In the genomic region with DNA sequence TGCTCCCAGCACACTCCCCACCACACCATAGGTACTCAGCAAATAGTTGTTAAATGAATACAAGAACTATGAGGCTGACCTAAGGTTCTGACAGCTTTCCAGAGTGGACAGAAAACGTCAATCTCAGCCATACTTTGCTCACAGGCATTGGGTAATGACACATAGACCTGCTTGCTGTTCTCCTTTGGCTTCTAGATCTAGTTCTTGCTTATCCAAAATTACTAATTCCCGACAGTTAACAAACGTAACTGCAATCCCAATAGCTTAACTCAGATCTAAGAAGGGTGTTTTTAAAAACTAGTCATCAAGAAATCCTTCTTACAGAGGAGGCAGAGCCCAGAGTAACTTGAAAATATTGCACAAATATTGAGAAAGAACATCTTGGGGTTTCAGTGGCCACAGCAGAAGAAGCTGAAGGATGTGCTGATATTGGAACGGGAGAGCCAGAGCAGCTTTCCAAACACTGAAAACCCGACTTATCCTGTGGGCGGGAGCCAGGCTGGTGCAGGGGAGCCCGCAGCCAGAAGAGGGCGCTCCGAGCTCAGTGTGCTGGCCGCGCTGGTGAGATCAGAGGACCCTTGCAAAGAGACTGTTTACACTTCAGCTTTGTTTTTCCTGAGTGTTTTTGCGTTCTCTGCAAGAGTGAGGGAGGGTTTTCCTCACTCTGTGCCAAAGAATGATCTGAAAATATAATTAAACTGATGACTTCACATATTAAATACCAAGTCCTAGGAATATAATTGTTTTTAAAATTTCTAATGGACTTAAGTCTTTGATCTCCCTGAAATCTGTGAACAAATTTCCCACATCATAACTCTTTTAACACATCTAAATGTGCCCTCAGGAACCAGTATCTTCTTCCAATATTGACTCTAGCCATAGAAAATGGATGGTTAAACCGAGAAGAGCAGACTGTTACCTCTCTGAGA, we compare ENCODE assay signal across 8 cellular contexts. TPM values are rescaled to one million over a fixed set of nuclear protein-coding genes. Genes with fewer than 3 reads are reported as not detected.
DNase-seq lines count a peak whose midpoint lies in the region; ATAC-seq, FAIRE-seq and TF ChIP-seq lines count a peak whose summit lies in the region.

No MANE protein-coding gene starts in this region.

- FAIRE-seq in pancreas (lab: Jason Lieb, UNC) = peak; percentile 45

- intact Hi-C loops in pancreas (cut with DNase I) = loop anchor here in 1 of 3 donors (5.0 kb wide), 1 partner anchor 42 kb away; no protein-coding TSS in a partner anchor
- intact Hi-C loops in tibial artery (cut with DNase I; ENCODE audit: low total_unique reads) = loop anchor here (2.0 to 5.0 kb wide), 2 partner anchors 43 kb away; no protein-coding TSS in a partner anchor

- CTCF ChIA-PET in BJ (lab: Yijun Ruan, JAX) = interaction anchor here (0.6 to 12.6 kb wide), 44 partner anchors 9 to 482 kb away, joined by 3 to 385 read pairs (median 6); partner anchors contain the start of gene FGF1

- H3K9me3 ChIP-seq in pancreas (no peaks in the 10 kb centered on the region), tibial artery (no peaks in the 10 kb centered on the region)

- DNase-seq in BJ (ENCODE audit: low read depth) = no peak
- DNase-seq in GM20000 (ENCODE audit: low spot score) = peak; percentile 79
- DNase-seq in LoVo (ENCODE audit: low spot score) = peak; percentile 75
- peak; percentile 75 for DNase-seq in SK-MEL-5 (ENCODE audit: low read depth, low spot score)
- peak; percentile 12 to 65 (median 42) for DNase-seq in activated naive CD4-positive, alpha-beta T cell (lab: John Stamatoyannopoulos, UW)
- DNase-seq in germinal center (ENCODE audit: low spot score) = peak; percentile 68
- peak; percentile 56 to 94 (median 82) for DNase-seq in pancreas
- peak; percentile 92 for DNase-seq in tibial artery

- H3K27ac ChIP-seq in pancreas (no peak overlapping the region), tibial artery (peak overlapping the region; percentile 57 to 69)

- ATAC-seq in pancreas = peak; percentile 85 to 98 (median 96)

- POLR2A ChIA-PET in BJ (lab: Charles Lee) = interaction anchor here (0.6 to 1.5 kb wide), 3 partner anchors 11 to 689 kb away, joined by 3 to 9 read pairs (median 9); no protein-coding TSS in a partner anchor

- H3K27me3 ChIP-seq in BJ (ENCODE audit: control insufficient read depth, insufficient read depth, low read length) (no peaks in the 10 kb centered on the region), pancreas (no peaks in the 10 kb centered on the region), tibial artery (no peaks in the 10 kb centered on the region)

- in situ Hi-C loops in SK-MEL-5 (cut with HindIII; ENCODE audit: low pct_unique_long_range_greater_than_20kb, low sequenced_read_pairs) = no loop called here

- TF ChIP-seq CTCF in BJ (IDR thresholded peaks at IDR 0.05; ENCODE audit: insufficient read depth, low read depth, low read length) (peak; percentile 100), GM20000 (IDR thresholded peaks at IDR 0.05; ENCODE audit: extremely low read depth, missing control alignments) (peak; percentile 98), pancreas (IDR thresholded peaks at IDR 0.05) (peak; percentile 80 to 97 (median 94)), tibial artery (IDR thresholded peaks at IDR 0.05) (peak; percentile 97 to 99)

- H3K4me3 ChIP-seq in BJ (ENCODE audit: low read depth, low read length) (no peak overlapping the region), pancreas (no peak overlapping the region), tibial artery (peak overlapping the region in 1 of 2 donors; percentile 6)

- no peaks in the 10 kb centered on the region for H3K4me1 ChIP-seq in pancreas
- H3K4me1 ChIP-seq in tibial artery = peaks cover 0 to 32% (median 17%) of the 10 kb centered on the region in 4 donors

- 13 to 17% methylated on average over 13 of the region's 13 CpGs for WGBS in pancreas, 2 donors

- H3K36me3 ChIP-seq in BJ (ENCODE audit: control insufficient read depth, insufficient read depth, low read length) (no peaks in the 10 kb centered on the region), pancreas (no peaks in the 10 kb centered on the region), tibial artery (no peaks in the 10 kb centered on the region)

RNA-seq across cellular contexts. Expression of gene FGF1, which starts 30.3 kb away (rescaled TPM):
- polyA plus RNA-seq in BJ (2011; rRNA removed) = 14.8 and 19.2 TPM in 2 replicates
- polyA minus RNA-seq in BJ (2011; rRNA and poly(A)+ RNA removed) = 6.6 and 6.7 TPM in 2 replicates
- not detected in 2 replicates for total RNA-seq in SK-MEL-5 (2014; rRNA removed; shearing (Covaris generic))
- not detected in 2 replicates for polyA plus RNA-seq in SK-MEL-5 (2015; cell fraction: cytosol; rRNA removed)
- 0.56 TPM in 1 of 2 replicates, not detected in the other for polyA plus RNA-seq in SK-MEL-5 (2015; cell fraction: nucleus; rRNA removed)
- under 1 TPM; 0.03 to 0.90 (median 0.24) TPM for total RNA-seq in pancreas
- under 1 TPM; 0.42 to 0.73 TPM for polyA plus RNA-seq in pancreas

Comparison
In these comparisons a context has a peak if more than half of its experiments do, and no peak if none do; other contexts are left out.
1. H3K27ac ChIP-seq: peak in tibial artery (2 of 2); none in pancreas (0 of 4).
2. Peak in every context shown above with its lines, with median percentiles within 50 percentile points of each other: CTCF ChIP-seq.